Comparison of ENCODE assay signal across 1 cellular context in the genomic region with DNA sequence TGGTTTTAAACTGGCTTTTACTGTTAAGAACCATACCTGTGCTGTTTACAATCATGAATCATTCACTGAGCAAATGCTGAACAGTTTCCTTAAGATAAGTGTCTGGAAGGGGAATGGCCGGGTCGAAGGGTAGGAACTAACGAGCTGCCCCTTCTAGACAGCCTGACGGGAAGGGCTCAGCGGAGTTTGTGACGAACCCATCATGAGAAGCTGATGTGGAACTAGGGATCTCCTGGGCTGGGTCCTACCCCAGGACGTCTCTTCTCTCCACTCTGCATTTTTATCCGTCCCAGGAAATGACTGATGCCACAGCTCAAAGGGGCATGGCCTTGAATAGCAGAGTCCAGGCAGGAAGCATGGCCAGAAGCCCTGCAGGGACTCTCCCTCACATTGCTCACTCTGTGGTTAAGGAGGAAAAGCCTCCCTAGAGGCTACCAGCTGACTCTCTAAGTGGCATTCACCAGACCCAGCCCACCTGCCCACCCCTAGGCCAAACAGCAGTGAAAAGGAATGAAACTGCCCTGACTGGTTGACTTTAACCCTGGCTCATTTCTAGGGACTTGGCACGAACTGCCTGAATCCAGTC.
TF ChIP-seq lines count a peak whose summit lies in the region.

No MANE protein-coding gene starts in this region.

TF ChIP-seq in SK-N-SH treated with all-trans-retinoic acid at 6 μM for 48 hours, 23 proteins besides CTCF, POLR2A, EP300 and RAD21 (continued from another document):
- TF ChIP-seq, protein P1, sequence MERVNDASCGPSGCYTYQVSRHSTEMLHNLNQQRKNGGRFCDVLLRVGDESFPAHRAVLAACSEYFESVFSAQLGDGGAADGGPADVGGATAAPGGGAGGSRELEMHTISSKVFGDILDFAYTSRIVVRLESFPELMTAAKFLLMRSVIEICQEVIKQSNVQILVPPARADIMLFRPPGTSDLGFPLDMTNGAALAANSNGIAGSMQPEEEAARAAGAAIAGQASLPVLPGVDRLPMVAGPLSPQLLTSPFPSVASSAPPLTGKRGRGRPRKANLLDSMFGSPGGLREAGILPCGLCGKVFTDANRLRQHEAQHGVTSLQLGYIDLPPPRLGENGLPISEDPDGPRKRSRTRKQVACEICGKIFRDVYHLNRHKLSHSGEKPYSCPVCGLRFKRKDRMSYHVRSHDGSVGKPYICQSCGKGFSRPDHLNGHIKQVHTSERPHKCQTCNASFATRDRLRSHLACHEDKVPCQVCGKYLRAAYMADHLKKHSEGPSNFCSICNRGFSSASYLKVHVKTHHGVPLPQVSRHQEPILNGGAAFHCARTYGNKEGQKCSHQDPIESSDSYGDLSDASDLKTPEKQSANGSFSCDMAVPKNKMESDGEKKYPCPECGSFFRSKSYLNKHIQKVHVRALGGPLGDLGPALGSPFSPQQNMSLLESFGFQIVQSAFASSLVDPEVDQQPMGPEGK (CRISPR knock-in tag; IDR thresholded peaks at IDR 0.05; ENCODE audit: borderline replicate concordance) = no peak
- TF ChIP-seq SNAI2 (CRISPR knock-in tag; IDR thresholded peaks at IDR 0.05) (no peak), ISL1 (CRISPR knock-in tag; IDR thresholded peaks at IDR 0.05) (no peak), ZFP30 (CRISPR knock-in tag; IDR thresholded peaks at IDR 0.05) (no peak)
- TF ChIP-seq, protein P2, sequence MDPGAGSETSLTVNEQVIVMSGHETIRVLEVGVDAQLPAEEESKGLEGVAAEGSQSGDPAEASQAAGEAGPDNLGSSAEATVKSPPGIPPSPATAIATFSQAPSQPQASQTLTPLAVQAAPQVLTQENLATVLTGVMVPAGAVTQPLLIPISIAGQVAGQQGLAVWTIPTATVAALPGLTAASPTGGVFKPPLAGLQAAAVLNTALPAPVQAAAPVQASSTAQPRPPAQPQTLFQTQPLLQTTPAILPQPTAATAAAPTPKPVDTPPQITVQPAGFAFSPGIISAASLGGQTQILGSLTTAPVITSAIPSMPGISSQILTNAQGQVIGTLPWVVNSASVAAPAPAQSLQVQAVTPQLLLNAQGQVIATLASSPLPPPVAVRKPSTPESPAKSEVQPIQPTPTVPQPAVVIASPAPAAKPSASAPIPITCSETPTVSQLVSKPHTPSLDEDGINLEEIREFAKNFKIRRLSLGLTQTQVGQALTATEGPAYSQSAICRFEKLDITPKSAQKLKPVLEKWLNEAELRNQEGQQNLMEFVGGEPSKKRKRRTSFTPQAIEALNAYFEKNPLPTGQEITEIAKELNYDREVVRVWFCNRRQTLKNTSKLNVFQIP (CRISPR knock-in tag; IDR thresholded peaks at IDR 0.05; ENCODE audit: borderline replicate concordance, low read depth) = no peak
